In genomic region chr6:41691426-41692079, GRCh38 we compare ENCODE assay signal across 1 cellular context.
TF ChIP-seq lines count a peak whose summit lies in the region.

No MANE protein-coding gene starts in this region.

TF ChIP-seq in H1, 55 proteins besides CTCF, POLR2A, EP300 and RAD21:
- TF ChIP-seq BRCA1 (IDR thresholded peaks at IDR 0.05; ENCODE audit: low read depth, low read length) (no peak), KDM1A (IDR thresholded peaks at IDR 0.05; ENCODE audit: borderline replicate concordance, low read length) (peak; percentile 81; the same call in 1 of the 2 replicates), TAF7 (optimal IDR thresholded peaks at IDR 0.05; ENCODE audit: borderline replicate concordance, low read depth, low read length) (no peak)
